In the genomic region with DNA sequence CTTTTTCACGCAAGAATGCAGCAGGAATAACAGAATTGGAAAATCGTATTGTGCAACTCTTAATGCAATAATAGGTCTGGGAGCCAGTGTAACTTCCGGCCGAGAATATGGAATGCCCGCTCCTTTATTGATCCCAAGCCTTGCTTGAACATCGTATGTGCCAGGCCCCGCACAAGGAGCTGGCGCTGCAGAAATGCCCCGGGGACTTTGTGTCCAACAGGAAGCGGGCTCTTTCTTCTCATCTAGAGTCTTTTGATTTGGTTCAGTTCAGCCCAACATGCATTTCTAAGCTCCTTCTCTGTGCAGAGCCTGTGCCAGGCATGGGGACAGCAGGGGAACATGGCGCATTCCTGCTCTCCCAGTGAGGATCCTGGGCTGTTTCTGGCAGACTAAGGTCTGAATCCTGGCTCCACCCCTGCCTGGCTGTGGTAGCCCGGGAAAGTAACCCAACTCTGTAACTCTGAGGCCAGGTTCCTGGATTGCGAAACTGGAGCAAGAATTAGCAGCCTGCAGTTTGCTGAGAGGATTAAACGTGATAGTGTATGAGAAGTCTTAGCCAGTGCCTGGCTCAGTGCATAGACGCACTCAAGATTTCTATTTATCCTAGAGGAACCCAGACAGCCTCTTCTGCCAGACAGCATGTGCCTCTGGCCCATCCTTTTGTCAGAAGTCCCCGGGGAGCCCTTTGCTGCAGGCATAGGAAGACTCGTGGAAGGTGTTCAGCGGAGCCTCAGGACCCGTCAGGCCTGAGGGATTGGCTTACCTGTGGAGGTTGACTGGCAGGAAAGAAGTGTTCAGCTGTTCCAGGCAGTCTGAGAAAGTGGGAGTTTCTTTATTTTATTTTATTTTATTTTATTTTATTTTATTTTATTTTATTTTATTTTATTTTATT, we compare ENCODE assay signal across 9 cellular contexts. TPM values are rescaled to one million over a fixed set of nuclear protein-coding genes. Genes with fewer than 3 reads are reported as not detected.
DNase-seq lines count a peak whose midpoint lies in the region; ATAC-seq lines count a peak whose summit lies in the region.
"Had no signal": no experiment of that assay in that cellular context is flagged by ENCODE, and none has a peak within 500 bp of the region (broad histone marks: within the 10 kb centered on the region; RNA-seq: fewer than 3 reads in every experiment).

No MANE protein-coding gene starts in this region.

- peaks cover 7% of the 10 kb centered on the region for H3K4me1 Mint-ChIP-seq in stimulated activated effector memory CD8-positive, alpha-beta T cell treated with anti-CD3 and anti-CD28 coated beads, Interleukin-12 subunit alpha, Interleukin-12 subunit beta, amount 100 ng/mL, for 72 hours
- H3K4me1 Mint-ChIP-seq: memory B cell had no signal

- H3K27ac Mint-ChIP-seq in stimulated activated effector memory CD8-positive, alpha-beta T cell treated with anti-CD3 and anti-CD28 coated beads, Interleukin-12 subunit alpha, Interleukin-12 subunit beta, amount 100 ng/mL, for 72 hours = no peak overlapping the region
- H3K27ac Mint-ChIP-seq: memory B cell had no signal

- no peaks in the 10 kb centered on the region for H3K36me3 ChIP-seq in subcutaneous abdominal adipose tissue (ENCODE audit: control insufficient read depth in 5 of 5, insufficient read depth in 5 of 5, low read length in 5 of 5)

- peak overlapping the region; percentile 4 to 51 (median 14) for H3K4me3 ChIP-seq in subcutaneous abdominal adipose tissue (ENCODE audit: low read depth in 1 of 5, low read length in 5 of 5)

- no peak overlapping the region for H3K27ac ChIP-seq in subcutaneous abdominal adipose tissue (ENCODE audit: low read depth, low read length)

- H3K27me3 ChIP-seq in subcutaneous abdominal adipose tissue (ENCODE audit: control insufficient read depth in 5 of 5, insufficient read depth in 4 of 5, low read length in 5 of 5) = no peaks in the 10 kb centered on the region

- H3K9ac ChIP-seq in subcutaneous abdominal adipose tissue (ENCODE audit: low read length in 5 of 5) = no peak overlapping the region

- no peaks in the 10 kb centered on the region for H3K9me3 Mint-ChIP-seq in stimulated activated effector memory CD8-positive, alpha-beta T cell treated with anti-CD3 and anti-CD28 coated beads, Interleukin-12 subunit alpha, Interleukin-12 subunit beta, amount 100 ng/mL, for 72 hours
- H3K9me3 Mint-ChIP-seq: memory B cell had no signal

- no peak overlapping the region for H3K4me3 Mint-ChIP-seq in stimulated activated effector memory CD8-positive, alpha-beta T cell treated with anti-CD3 and anti-CD28 coated beads, Interleukin-12 subunit alpha, Interleukin-12 subunit beta, amount 100 ng/mL, for 72 hours
- H3K4me3 Mint-ChIP-seq: memory B cell had no signal

- no peaks in the 10 kb centered on the region for H3K36me3 Mint-ChIP-seq in stimulated activated effector memory CD8-positive, alpha-beta T cell treated with anti-CD3 and anti-CD28 coated beads, Interleukin-12 subunit alpha, Interleukin-12 subunit beta, amount 100 ng/mL, for 72 hours
- H3K36me3 Mint-ChIP-seq: memory B cell had no signal

- ATAC-seq in GM21528 (IDR thresholded peaks at IDR 0.05; ENCODE audit: low FRiP score, unreplicated experiment) = no peak
- no peak for ATAC-seq in stimulated activated effector memory CD8-positive, alpha-beta T cell treated with anti-CD3 and anti-CD28 coated beads, Interleukin-12 subunit alpha, Interleukin-12 subunit beta, amount 100 ng/mL, for 72 hours

- peak; percentile 42 for DNase-seq in HT1080 (ENCODE audit: low read depth)
- peak; percentile 3 for DNase-seq in T1000 (lab: John Stamatoyannopoulos, UW)
- peak; percentile 69 for DNase-seq in hepatic stellate cell (ENCODE audit: low spot score)
- no peak for DNase-seq in stimulated activated effector memory CD8-positive, alpha-beta T cell treated with anti-CD3 and anti-CD28 coated beads, Interleukin-12 subunit alpha, Interleukin-12 subunit beta, amount 100 ng/mL, for 72 hours (ENCODE audit: low spot score in 2 of 2)
- no peak for DNase-seq in superior temporal gyrus (ENCODE audit: extremely low spot score)
- DNase-seq in GM19240 (ENCODE audit: insufficient read length, low spot score) = no peak

- peaks cover 2 to 14% (median 11%) of the 10 kb centered on the region in 5 donors for H3K4me1 ChIP-seq in subcutaneous abdominal adipose tissue (ENCODE audit: control insufficient read depth in 5 of 5, insufficient read depth in 5 of 5, low read length in 5 of 5)

- no peaks in the 10 kb centered on the region for H3K9me3 ChIP-seq in subcutaneous abdominal adipose tissue (ENCODE audit: control insufficient read depth in 5 of 5, low read length in 5 of 5)

RNA-seq across cellular contexts. Expression of a gene that starts 1.0 kb away (rescaled TPM):
- total RNA-seq in HT1080 (2014; rRNA removed; shearing (Covaris generic)) = not detected in 2 replicates
- polyA plus RNA-seq in HT1080 (2015; cell fraction: cytosol; rRNA removed) = 0.08 TPM in 1 of 2 replicates, not detected in the other
- polyA plus RNA-seq in HT1080 (2015; cell fraction: nucleus; rRNA removed) = 0.11 TPM in 1 of 2 replicates, not detected in the other

RNA-seq across cellular contexts. Expression of a gene that starts 46.0 kb away (rescaled TPM):
- total RNA-seq in HT1080 (2014; rRNA removed; shearing (Covaris generic)) = 6.3 and 6.7 TPM in 2 replicates
- polyA plus RNA-seq in HT1080 (2015; cell fraction: cytosol; rRNA removed) = 3.5 and 3.8 TPM in 2 replicates
- polyA plus RNA-seq in HT1080 (2015; cell fraction: nucleus; rRNA removed) = 4.7 and 5.1 TPM in 2 replicates

RNA-seq across cellular contexts. Expression of a gene that starts 46.2 kb away (rescaled TPM):
- 135 and 158 TPM in 2 replicates for total RNA-seq in HT1080 (2014; rRNA removed; shearing (Covaris generic))
- 116 and 126 TPM in 2 replicates for polyA plus RNA-seq in HT1080 (2015; cell fraction: cytosol; rRNA removed)
- polyA plus RNA-seq in HT1080 (2015; cell fraction: nucleus; rRNA removed) = 65.8 and 68.7 TPM in 2 replicates

Comparison
In these comparisons a context has a peak if more than half of its experiments do, and no peak if none do; other contexts are left out.
1. DNase-seq: peak in HT1080 (single experiment), T1000 (single experiment) and hepatic stellate cell (single experiment); none in stimulated activated effector memory CD8-positive, alpha-beta T cell treated with anti-CD3 and anti-CD28 coated beads, Interleukin-12 subunit alpha, Interleukin-12 subunit beta, amount 100 ng/mL, for 72 hours (0 of 2), superior temporal gyrus (single experiment) and GM19240 (single experiment).